ENCODE assay signal across 11 cellular contexts in the genomic region with DNA sequence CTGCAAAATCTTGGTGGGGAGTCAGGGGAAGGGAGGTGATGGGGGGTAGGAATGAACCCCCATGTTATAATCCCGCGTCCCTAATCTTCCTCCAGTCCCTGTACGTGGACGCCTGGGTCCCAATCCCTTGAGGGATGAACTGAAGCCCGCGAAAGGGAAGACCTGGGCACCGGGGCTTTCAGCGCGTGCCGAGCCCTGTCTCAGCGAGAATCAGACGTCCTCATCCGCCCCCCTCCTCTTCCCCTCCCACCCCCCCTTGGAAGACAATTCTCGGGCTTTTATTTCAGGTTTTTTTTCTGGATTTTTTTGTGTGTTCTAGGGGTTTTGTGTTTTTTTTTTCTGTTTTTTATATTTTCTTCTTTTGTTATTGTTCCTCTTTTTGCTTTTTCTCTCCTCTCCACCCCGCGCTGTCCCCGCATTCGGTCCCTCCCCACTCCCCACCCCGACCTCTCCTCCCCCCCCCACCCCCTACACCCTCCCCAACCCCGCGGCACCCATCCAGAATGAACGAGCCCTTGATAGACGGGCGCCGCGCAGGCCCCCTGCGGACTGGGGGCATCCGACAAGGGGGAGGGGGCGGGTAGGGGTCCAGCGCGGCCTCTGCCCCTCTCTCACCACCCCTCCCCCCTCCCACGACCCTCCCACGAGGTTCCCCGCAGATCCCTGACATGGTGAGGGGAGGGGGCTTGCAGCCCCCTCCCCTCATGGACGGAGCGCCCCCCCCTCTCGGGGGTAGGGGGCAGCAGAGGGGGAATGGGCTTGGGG. TPM values are rescaled to one million over a fixed set of nuclear protein-coding genes. Genes with fewer than 3 reads are reported as not detected.
A peak's percentile ranks its signal among the peaks of the same experiment; 100 is the strongest.
DNase-seq lines count a peak whose midpoint lies in the region; ATAC-seq and TF ChIP-seq lines count a peak whose summit lies in the region.
"Had no signal": no experiment of that assay in that cellular context is flagged by ENCODE, and none has a peak within 500 bp of the region (broad histone marks: within the 10 kb centered on the region; RNA-seq: fewer than 3 reads in every experiment).

No MANE protein-coding gene starts in this region.

- no peaks in the 10 kb centered on the region for H3K79me2 ChIP-seq in SK-N-SH (ENCODE audit: insufficient read depth)
- H3K79me2 ChIP-seq in smooth muscle cell (ENCODE audit: low read depth) = no peaks in the 10 kb centered on the region

- no peaks in the 10 kb centered on the region for H3K9me2 ChIP-seq in SK-N-SH

- H3K27ac ChIP-seq in SK-N-SH (ENCODE audit: low read depth in 2 of 2, low read length in 1 of 2) (peak overlapping the region in 1 of 2 experiments; percentile 68; a peak in 3 of 4 replicates), Peyer's patch (no peak overlapping the region), smooth muscle cell (ENCODE audit: low read depth) (no peak overlapping the region), colonic mucosa (no peak overlapping the region)

- POLR2A ChIA-PET in SK-N-SH (lab: Yijun Ruan, JAX) = interaction anchor here (0.6 kb wide), 1 partner anchor 132 kb away, joined by 3 read pairs; no protein-coding TSS in a partner anchor

- no peaks in the 10 kb centered on the region for H4K20me1 ChIP-seq in SK-N-SH (ENCODE audit: insufficient read depth)
- H4K20me1 ChIP-seq in smooth muscle cell (ENCODE audit: low read depth) = no peaks in the 10 kb centered on the region

- no peak for TF ChIP-seq RAD21 in SK-N-SH (IDR thresholded peaks at IDR 0.05; ENCODE audit: low read length)

- no peak for TF ChIP-seq EP300 in SK-N-SH (IDR thresholded peaks at IDR 0.05; ENCODE audit: borderline replicate concordance in 1 of 2, low read depth in 1 of 2, low read length in 1 of 2)

- CTCF ChIA-PET in SK-N-SH (lab: Yijun Ruan, JAX) = interaction anchor here (1.2 to 1.5 kb wide), 3 partner anchors 10 to 124 kb away, joined by 4 to 14 read pairs (median 9); no protein-coding TSS in a partner anchor

- peaks cover 0 to 15% of the 10 kb centered on the region in 2 experiments; a peak in 2 of 4 replicates for H3K4me1 ChIP-seq in SK-N-SH (ENCODE audit: control insufficient read depth in 1 of 2, insufficient read depth in 2 of 2, low read depth in 1 of 2, low read length in 1 of 2)
- peaks cover 0 to 16% (median 7%) of the 10 kb centered on the region in 4 donors for H3K4me1 ChIP-seq in Peyer's patch
- H3K4me1 ChIP-seq in smooth muscle cell (ENCODE audit: low read depth) = no peaks in the 10 kb centered on the region
- no peaks in the 10 kb centered on the region for H3K4me1 ChIP-seq in colonic mucosa

- H3F3A ChIP-seq in SK-N-SH (replicated peaks; ENCODE audit: insufficient read depth) = peaks cover 7% of the 10 kb centered on the region
- H3F3A ChIP-seq in smooth muscle cell (ENCODE audit: low read depth) = no peaks in the 10 kb centered on the region

- DNase-seq in SK-N-SH (peak; percentile 68), Peyer's patch (no peak), smooth muscle cell (lab: John Stamatoyannopoulos, UW; ENCODE audit: unreplicated experiment) (no peak), colonic mucosa (no peak), GF-D8 (lab: John Stamatoyannopoulos, UW) (no peak)

- WGBS in SK-N-SH (ENCODE audit: low lambda C conversion rate) = 4% methylated on average over 36 of the region's 37 CpGs
- WGBS in smooth muscle cell (ENCODE audit: low lambda C conversion rate) = 22% methylated on average over 14 of the region's 37 CpGs

- no peak for TF ChIP-seq POLR2A in Peyer's patch (IDR thresholded peaks at IDR 0.05)

- TF ChIP-seq CTCF in SK-N-SH (IDR thresholded peaks at IDR 0.05) (no peak), Peyer's patch (IDR thresholded peaks at IDR 0.05) (no peak), smooth muscle cell (IDR thresholded peaks at IDR 0.05; ENCODE audit: borderline replicate concordance, insufficient read depth, poor library complexity, severe bottlenecking) (no peak), colonic mucosa (IDR thresholded peaks at IDR 0.05) (no peak)

- H3K4me2 ChIP-seq in SK-N-SH (peak overlapping the region; percentile 99; the same call in 1 of the 2 replicates), smooth muscle cell (peak overlapping the region; percentile 85)

- H3K9ac ChIP-seq in SK-N-SH (no peak overlapping the region), smooth muscle cell (ENCODE audit: low read depth) (no peak overlapping the region), colonic mucosa (ENCODE audit: low read depth in 2 of 2, low read length in 2 of 2) (no peak overlapping the region)

- H3K27me3 ChIP-seq in SK-N-SH (ENCODE audit: insufficient read depth) = no peaks in the 10 kb centered on the region
- H3K27me3 ChIP-seq in Peyer's patch = peaks cover 0 to 12% of the 10 kb centered on the region in 2 donors
- H3K27me3 ChIP-seq in smooth muscle cell (ENCODE audit: low read depth) = no peaks in the 10 kb centered on the region
- H3K27me3 ChIP-seq in colonic mucosa = peaks cover 7% of the 10 kb centered on the region

- no peaks in the 10 kb centered on the region for H3K9me3 ChIP-seq in SK-N-SH
- peaks cover 0 to 16% (median 2%) of the 10 kb centered on the region in 4 donors for H3K9me3 ChIP-seq in Peyer's patch
- no peaks in the 10 kb centered on the region for H3K9me3 ChIP-seq in smooth muscle cell (replicated peaks; ENCODE audit: low read depth)
- no peaks in the 10 kb centered on the region for H3K9me3 ChIP-seq in colonic mucosa

- intact Hi-C loops in colonic mucosa (cut with DNase I) = no loop called here

- ATAC-seq in SK-N-SH treated with all-trans-retinoic acid at 6 μM for 48 hours (no peak), GM18867 (IDR thresholded peaks at IDR 0.05; ENCODE audit: unreplicated experiment) (no peak)

- H3K4me3 ChIP-seq in SK-N-SH (ENCODE audit: low read depth in 2 of 2, low read length in 1 of 2) (peak overlapping the region; percentile 62 to 87), Peyer's patch (peak overlapping the region in 3 of 4 donors; percentile 20 to 29 (median 22)), iPS-11a (ENCODE audit: low read depth, low read length) (peak overlapping the region; percentile 61), smooth muscle cell (peak overlapping the region; percentile 45), colonic mucosa (no peak overlapping the region)

- H3K36me3 ChIP-seq in SK-N-SH (replicated peaks in 1 of 2; ENCODE audit: control insufficient read depth in 1 of 2, insufficient read depth in 2 of 2, low read length in 1 of 2) (no peaks in the 10 kb centered on the region), Peyer's patch (no peaks in the 10 kb centered on the region), smooth muscle cell (ENCODE audit: low read depth) (no peaks in the 10 kb centered on the region), colonic mucosa (no peaks in the 10 kb centered on the region)

- H2AFZ ChIP-seq in SK-N-SH (ENCODE audit: low read depth) (peak overlapping the region; percentile 68; the same call in 1 of the 2 replicates), smooth muscle cell (ENCODE audit: low read depth) (no peak overlapping the region)

TF ChIP-seq in SK-N-SH, 30 proteins besides CTCF, POLR2A, EP300 and RAD21 (continues in another document):
- TF ChIP-seq JUND (IDR thresholded peaks at IDR 0.05) = no peak
- no peak for TF ChIP-seq NFIC (IDR thresholded peaks at IDR 0.05; ENCODE audit: borderline replicate concordance)
- TF ChIP-seq GATA2 (CRISPR knock-in tag; IDR thresholded peaks at IDR 0.05) = no peak
- TF ChIP-seq GABPA (IDR thresholded peaks at IDR 0.05; ENCODE audit: low read depth) = no peak
- TF ChIP-seq, protein P1, sequence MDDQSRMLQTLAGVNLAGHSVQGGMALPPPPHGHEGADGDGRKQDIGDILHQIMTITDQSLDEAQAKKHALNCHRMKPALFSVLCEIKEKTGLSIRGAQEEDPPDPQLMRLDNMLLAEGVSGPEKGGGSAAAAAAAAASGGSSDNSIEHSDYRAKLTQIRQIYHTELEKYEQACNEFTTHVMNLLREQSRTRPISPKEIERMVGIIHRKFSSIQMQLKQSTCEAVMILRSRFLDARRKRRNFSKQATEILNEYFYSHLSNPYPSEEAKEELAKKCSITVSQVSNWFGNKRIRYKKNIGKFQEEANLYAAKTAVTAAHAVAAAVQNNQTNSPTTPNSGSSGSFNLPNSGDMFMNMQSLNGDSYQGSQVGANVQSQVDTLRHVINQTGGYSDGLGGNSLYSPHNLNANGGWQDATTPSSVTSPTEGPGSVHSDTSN (IDR thresholded peaks at IDR 0.05) = no peak
- TF ChIP-seq NRF1 (IDR thresholded peaks at IDR 0.05; ENCODE audit: low read depth, low read length) = no peak
- TF ChIP-seq, protein P2, sequence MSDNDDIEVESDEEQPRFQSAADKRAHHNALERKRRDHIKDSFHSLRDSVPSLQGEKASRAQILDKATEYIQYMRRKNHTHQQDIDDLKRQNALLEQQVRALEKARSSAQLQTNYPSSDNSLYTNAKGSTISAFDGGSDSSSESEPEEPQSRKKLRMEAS (IDR thresholded peaks at IDR 0.05; ENCODE audit: low read depth) = no peak

TF ChIP-seq in SK-N-SH treated with all-trans-retinoic acid at 6 μM for 48 hours, 23 proteins besides CTCF, POLR2A, EP300 and RAD21 (continues in another document):
- TF ChIP-seq ZC3H10 (CRISPR knock-in tag; IDR thresholded peaks at IDR 0.05) (no peak), RARB (CRISPR knock-in tag; IDR thresholded peaks at IDR 0.05) (no peak), OSR1 (CRISPR knock-in tag; IDR thresholded peaks at IDR 0.05) (no peak), TCF4 (CRISPR knock-in tag; IDR thresholded peaks at IDR 0.05; ENCODE audit: borderline replicate concordance) (no peak)
- TF ChIP-seq, protein P3, sequence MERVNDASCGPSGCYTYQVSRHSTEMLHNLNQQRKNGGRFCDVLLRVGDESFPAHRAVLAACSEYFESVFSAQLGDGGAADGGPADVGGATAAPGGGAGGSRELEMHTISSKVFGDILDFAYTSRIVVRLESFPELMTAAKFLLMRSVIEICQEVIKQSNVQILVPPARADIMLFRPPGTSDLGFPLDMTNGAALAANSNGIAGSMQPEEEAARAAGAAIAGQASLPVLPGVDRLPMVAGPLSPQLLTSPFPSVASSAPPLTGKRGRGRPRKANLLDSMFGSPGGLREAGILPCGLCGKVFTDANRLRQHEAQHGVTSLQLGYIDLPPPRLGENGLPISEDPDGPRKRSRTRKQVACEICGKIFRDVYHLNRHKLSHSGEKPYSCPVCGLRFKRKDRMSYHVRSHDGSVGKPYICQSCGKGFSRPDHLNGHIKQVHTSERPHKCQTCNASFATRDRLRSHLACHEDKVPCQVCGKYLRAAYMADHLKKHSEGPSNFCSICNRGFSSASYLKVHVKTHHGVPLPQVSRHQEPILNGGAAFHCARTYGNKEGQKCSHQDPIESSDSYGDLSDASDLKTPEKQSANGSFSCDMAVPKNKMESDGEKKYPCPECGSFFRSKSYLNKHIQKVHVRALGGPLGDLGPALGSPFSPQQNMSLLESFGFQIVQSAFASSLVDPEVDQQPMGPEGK (CRISPR knock-in tag; IDR thresholded peaks at IDR 0.05; ENCODE audit: borderline replicate concordance) = no peak

RNA-seq across cellular contexts. Expression of a gene that starts 10.3 kb away (rescaled TPM):
- polyA plus RNA-seq in SK-N-SH (2012; rRNA removed) (3.4 and 5.7 TPM in 2 replicates), smooth muscle cell (12.8 and 13.5 TPM in 2 replicates)
- 2.5 and 3.1 TPM in 2 replicates for polyA plus RNA-seq in SK-N-SH (2012; cell fraction: cytosol; rRNA removed)
- polyA plus RNA-seq in SK-N-SH (2012; cell fraction: nucleus; rRNA removed) = 5.3 and 15.2 TPM in 2 replicates
- total RNA-seq in Peyer's patch (not detected), smooth muscle cell (1.6 and 1.7 TPM in 2 replicates), colonic mucosa (not detected)
- total RNA-seq: T-helper 2 cell treated with Interferon-gamma antibody and Interleukin-4, amounts not matched to agents 100 ng/mL and 5 ng/mL, for 36 hours had no signal

RNA-seq across cellular contexts. Expression of a gene that starts 19.8 kb away (rescaled TPM):
- polyA plus RNA-seq in SK-N-SH (2012; rRNA removed) = 0.52 and 0.94 TPM in 2 replicates
- polyA plus RNA-seq in SK-N-SH (2012; cell fraction: cytosol; rRNA removed) = 0.39 and 0.76 TPM in 2 replicates
- polyA plus RNA-seq in SK-N-SH (2012; cell fraction: nucleus; rRNA removed) = 1.4 and 1.7 TPM in 2 replicates
- 1 to 10 TPM in 1 of 4 donors, not detected in 3; 1.2 TPM for total RNA-seq in Peyer's patch
- total RNA-seq in smooth muscle cell = 0.13 and 0.63 TPM in 2 replicates
- 0.54 and 1.8 TPM in 2 replicates for polyA plus RNA-seq in smooth muscle cell
- under 1 TPM in 1 of 2 donors, not detected in 1; 0.13 TPM for total RNA-seq in colonic mucosa
- total RNA-seq: M059J; pulmonary artery endothelial cell; T-helper 2 cell treated with Interferon-gamma antibody and Interleukin-4, amounts not matched to agents 100 ng/mL and 5 ng/mL, for 36 hours had no signal
